18 cellular contexts compared by ENCODE assay signal in the genomic region with DNA sequence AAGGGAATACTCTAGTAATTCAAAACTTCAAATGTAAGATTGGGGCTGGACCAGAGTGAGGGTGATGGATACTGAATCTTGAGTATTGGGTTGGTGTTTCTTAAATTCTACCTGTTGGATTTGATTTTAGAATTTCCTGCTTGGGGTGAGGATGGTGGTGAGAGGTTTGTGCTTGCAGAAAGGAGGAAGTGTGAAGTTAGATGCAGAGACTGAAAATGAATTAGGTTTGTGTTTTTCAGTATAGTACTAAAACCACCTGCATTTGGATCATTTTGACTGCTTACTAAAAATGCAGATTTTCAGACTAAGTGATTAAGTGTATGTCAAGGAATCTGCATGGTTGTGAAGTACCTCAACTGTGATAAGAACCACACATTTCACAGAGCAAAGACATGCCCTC.
"Had no signal": no experiment of that assay in that cellular context is flagged by ENCODE, and none has a peak within 500 bp of the region (broad histone marks: within the 10 kb centered on the region; RNA-seq: fewer than 3 reads in every experiment).

No MANE protein-coding gene starts in this region.

- H3K9me3 ChIP-seq: esophagus muscularis mucosa, gastrocnemius medialis, left lung, lower lobe of right lung, mucosa of descending colon had no signal

- H3K4me3 ChIP-seq: coronary artery, dorsolateral prefrontal cortex, esophagus muscularis mucosa, gastrocnemius medialis, heart right ventricle, left lung, lower lobe of right lung, mucosa of descending colon had no signal

- H3K36me3 ChIP-seq: esophagus muscularis mucosa, gastrocnemius medialis, heart right ventricle, left lung, lower lobe of right lung had no signal

- DNase-seq: dermis blood vessel endothelial cell; dorsolateral prefrontal cortex; effector CD4-positive, alpha-beta T cell; effector memory CD4-positive, alpha-beta T cell; foreskin melanocyte; gastrocnemius medialis; glutamatergic neuron; head of caudate nucleus; heart right ventricle; hippocampal formation; left cardiac atrium; left lung; left ventricle myocardium superior; lower lobe of right lung; mesenchymal stem cell; mucosa of descending colon had no signal

- H3K4me1 ChIP-seq: esophagus muscularis mucosa, gastrocnemius medialis, heart right ventricle, left lung, lower lobe of right lung had no signal

- H3K27me3 ChIP-seq: dorsolateral prefrontal cortex, esophagus muscularis mucosa, gastrocnemius medialis, heart right ventricle, left lung had no signal

- ATAC-seq: gastrocnemius medialis, heart right ventricle, left cardiac atrium, left lung, left ventricle myocardium superior, lower lobe of right lung, mucosa of descending colon had no signal

- H3K27ac ChIP-seq: coronary artery, dorsolateral prefrontal cortex, esophagus muscularis mucosa, gastrocnemius medialis, heart right ventricle, left lung, lower lobe of right lung had no signal
